ENCODE assay signal across 8 cellular contexts in genomic region chr7:4238861-4239260, GRCh38.
"Had no signal": no experiment of that assay in that cellular context is flagged by ENCODE, and none has a peak within 500 bp of the region (broad histone marks: within the 10 kb centered on the region; RNA-seq: fewer than 3 reads in every experiment).

No MANE protein-coding gene starts in this region.

- H3K4me3 Mint-ChIP-seq: HFFc6, IgD-negative memory B cell had no signal

- H3K27ac ChIP-seq: HL-60 had no signal

- H3K4me1 ChIP-seq: HAP-1 had no signal

- H3K36me3 Mint-ChIP-seq: IgD-negative memory B cell had no signal

- H3K27me3 Mint-ChIP-seq: IgD-negative memory B cell had no signal

- H3K27ac Mint-ChIP-seq: HFFc6, IgD-negative memory B cell had no signal

- H3K9me3 ChIP-seq: HAP-1 had no signal

- ATAC-seq: HCT116, HepG2 had no signal

- DNase-seq: GOT3, H7, HFFc6 had no signal

- H3K36me3 ChIP-seq: HAP-1 had no signal

- H3K4me3 ChIP-seq: HAP-1 had no signal
